20 cellular contexts compared by ENCODE assay signal in genomic region chr16:9650284-9650683, GRCh38.
"Had no signal": no experiment of that assay in that cellular context is flagged by ENCODE, and none has a peak within 500 bp of the region (broad histone marks: within the 10 kb centered on the region; RNA-seq: fewer than 3 reads in every experiment).

No MANE protein-coding gene starts in this region.

- H3K9ac ChIP-seq: neural progenitor cell had no signal

- DNase-seq: activated CD4-positive, alpha-beta T cell treated with anti-CD3 and anti-CD28 coated beads for 4 hours; activated CD4-positive, alpha-beta T cell treated with anti-CD3 and anti-CD28 coated beads, Interleukin-2, amount 50 U/mL, for 48 hours; activated CD8-positive, alpha-beta memory T cell treated with anti-CD3 and anti-CD28 coated beads for 24 hours; activated effector memory CD4-positive, alpha-beta T cell treated with Interleukin-2 at 50 U/mL for 16 hours; activated naive CD4-positive, alpha-beta T cell treated with Interleukin-2 at 50 U/mL for 16 hours; anterior cingulate cortex; foreskin keratinocyte; heart left ventricle; mammary epithelial cell; midbrain; naive thymus-derived CD4-positive, alpha-beta T cell; occipital lobe; spleen; stimulated activated naive CD4-positive, alpha-beta T cell treated with Interleukin-2 at 50 U/mL for 16 hours had no signal

- H3K27ac ChIP-seq: coronary artery, esophagus muscularis mucosa, foreskin keratinocyte, heart left ventricle, neural progenitor cell, right atrium auricular region, spleen, tibial nerve, VCaP had no signal

- H3K4me3 ChIP-seq: coronary artery, esophagus muscularis mucosa, heart left ventricle, neural progenitor cell, right atrium auricular region, spleen, tibial nerve had no signal

- H3K36me3 ChIP-seq: esophagus muscularis mucosa, heart left ventricle, neural progenitor cell, right atrium auricular region, spleen, tibial nerve had no signal

- H2AFZ ChIP-seq: neural progenitor cell had no signal

- ATAC-seq: foreskin keratinocyte; heart left ventricle; naive thymus-derived CD4-positive, alpha-beta T cell had no signal

- H3K4me2 ChIP-seq: neural progenitor cell had no signal

- H3K27me3 ChIP-seq: esophagus muscularis mucosa, foreskin keratinocyte, neural progenitor cell, right atrium auricular region, tibial nerve had no signal

- H3K9me3 ChIP-seq: esophagus muscularis mucosa, heart left ventricle, right atrium auricular region, spleen, tibial nerve had no signal

- H3K4me1 ChIP-seq: foreskin keratinocyte, heart left ventricle, spleen, tibial nerve had no signal
